42 cellular contexts compared by ENCODE assay signal in genomic region chr17:10824874-10825273, GRCh38. TPM values are rescaled to one million over a fixed set of nuclear protein-coding genes. Genes with fewer than 3 reads are reported as not detected.
"Had no signal": no experiment of that assay in that cellular context is flagged by ENCODE, and none has a peak within 500 bp of the region (broad histone marks: within the 10 kb centered on the region; RNA-seq: fewer than 3 reads in every experiment).

No MANE protein-coding gene starts in this region.

- H3K4me1 Mint-ChIP-seq: activated naive CD4-positive, alpha-beta T cell treated with anti-CD3 and anti-CD28 coated beads, Interleukin-2, amount 10 ng/mL, durations not matched to agents 7 days and 5 days; activated naive CD4-positive, alpha-beta T cell treated with anti-CD3 and anti-CD28 coated beads, Interleukin-2, amount 50 U/mL, for 24 hours; activated naive CD8-positive, alpha-beta T cell treated with anti-CD3 and anti-CD28 coated beads, Interleukin-2, amount 10 ng/mL, durations not matched to agents 7 days and 5 days; activated naive CD8-positive, alpha-beta T cell treated with anti-CD3 and anti-CD28 coated beads, Interleukin-2, amount 50 U/mL, for 24 hours; activated T-helper 17 cell treated with anti-CD3 and anti-CD28 coated beads, Interleukin-2, amount 50 U/mL, for 72 hours; central memory CD8-positive, alpha-beta T cell had no signal

- H3K9me3 Mint-ChIP-seq: activated naive CD4-positive, alpha-beta T cell treated with anti-CD3 and anti-CD28 coated beads for 36 hours; activated naive CD4-positive, alpha-beta T cell treated with anti-CD3 and anti-CD28 coated beads, Interleukin-2, amount 10 ng/mL, durations not matched to agents 7 days and 5 days; activated naive CD4-positive, alpha-beta T cell treated with anti-CD3 and anti-CD28 coated beads, Interleukin-2, amount 50 U/mL, for 24 hours; activated naive CD4-positive, alpha-beta T cell treated with anti-CD3 and anti-CD28 coated beads, Interleukin-2, amount 50 U/mL, for 72 hours; activated naive CD8-positive, alpha-beta T cell treated with anti-CD3 and anti-CD28 coated beads for 36 hours; activated naive CD8-positive, alpha-beta T cell treated with anti-CD3 and anti-CD28 coated beads, Interleukin-2, amount 10 ng/mL, durations not matched to agents 7 days and 5 days; activated naive CD8-positive, alpha-beta T cell treated with anti-CD3 and anti-CD28 coated beads, Interleukin-2, amount 50 U/mL, for 24 hours; activated T-cell treated with anti-CD3 and anti-CD28 coated beads, Interleukin-2, amount 50 U/mL, for 24 hours; activated T-cell treated with anti-CD3 and anti-CD28 coated beads, Interleukin-2, amount 50 U/mL, for 4 hours; activated T-cell treated with anti-CD3 and anti-CD28 coated beads, Interleukin-2, amount 50 U/mL, for 72 hours; activated T-helper 1 cell treated with anti-CD3 and anti-CD28 coated beads, Interleukin-12 subunit alpha, Interleukin-12 subunit beta, Interleukin-2, Interleukin-4 antibody, amounts not matched to agents 30 ng/mL and 10 ng/mL and 1 ng/mL, durations not matched to agents 14 hours and 24 hours and 36 hours; activated T-helper 17 cell treated with anti-CD3 and anti-CD28 coated beads, Interleukin-2, amount 50 U/mL, for 72 hours; activated T-helper 2 cell treated with anti-CD3 and anti-CD28 coated beads, Interferon-gamma antibody, Interleukin-2, Interleukin-4, amounts not matched to agents 10 μg/mL and 5 μg/mL and 100 μg/mL, durations not matched to agents 14 hours and 24 hours and 36 hours; central memory CD8-positive, alpha-beta T cell had no signal

- H3K27ac Mint-ChIP-seq: activated naive CD4-positive, alpha-beta T cell treated with anti-CD3 and anti-CD28 coated beads for 36 hours; activated naive CD4-positive, alpha-beta T cell treated with anti-CD3 and anti-CD28 coated beads, Interleukin-2, amount 10 ng/mL, durations not matched to agents 7 days and 5 days; activated naive CD4-positive, alpha-beta T cell treated with anti-CD3 and anti-CD28 coated beads, Interleukin-2, amount 50 U/mL, for 24 hours; activated naive CD4-positive, alpha-beta T cell treated with anti-CD3 and anti-CD28 coated beads, Interleukin-2, amount 50 U/mL, for 72 hours; activated naive CD8-positive, alpha-beta T cell; activated naive CD8-positive, alpha-beta T cell treated with anti-CD3 and anti-CD28 coated beads for 36 hours; activated naive CD8-positive, alpha-beta T cell treated with anti-CD3 and anti-CD28 coated beads, Interleukin-2, amount 10 ng/mL, durations not matched to agents 7 days and 5 days; activated naive CD8-positive, alpha-beta T cell treated with anti-CD3 and anti-CD28 coated beads, Interleukin-2, amount 50 U/mL, for 24 hours; activated T-cell treated with anti-CD3 and anti-CD28 coated beads, Interleukin-2, amount 50 U/mL, for 24 hours; activated T-cell treated with anti-CD3 and anti-CD28 coated beads, Interleukin-2, amount 50 U/mL, for 72 hours; activated T-helper 1 cell treated with anti-CD3 and anti-CD28 coated beads, Interleukin-12 subunit alpha, Interleukin-12 subunit beta, Interleukin-2, Interleukin-4 antibody, amounts not matched to agents 30 ng/mL and 10 ng/mL and 1 ng/mL, durations not matched to agents 14 hours and 24 hours and 36 hours; activated T-helper 17 cell treated with anti-CD3 and anti-CD28 coated beads, Interleukin-2, amount 50 U/mL, for 72 hours; activated T-helper 2 cell treated with anti-CD3 and anti-CD28 coated beads, Interferon-gamma antibody, Interleukin-2, Interleukin-4, amounts not matched to agents 10 μg/mL and 5 μg/mL and 100 μg/mL, durations not matched to agents 14 hours and 24 hours and 36 hours; brain had no signal

- H3K27me3 Mint-ChIP-seq: activated naive CD8-positive, alpha-beta T cell; activated naive CD8-positive, alpha-beta T cell treated with anti-CD3 and anti-CD28 coated beads for 36 hours had no signal

- H3K36me3 ChIP-seq: adrenal gland, ascending aorta, brain microvascular endothelial cell, breast epithelium, cardiac muscle cell had no signal

- H3K4me3 Mint-ChIP-seq: activated naive CD4-positive, alpha-beta T cell treated with anti-CD3 and anti-CD28 coated beads for 36 hours; activated naive CD4-positive, alpha-beta T cell treated with anti-CD3 and anti-CD28 coated beads, Interleukin-2, amount 10 ng/mL, durations not matched to agents 7 days and 5 days; activated naive CD4-positive, alpha-beta T cell treated with anti-CD3 and anti-CD28 coated beads, Interleukin-2, amount 50 U/mL, for 24 hours; activated naive CD8-positive, alpha-beta T cell; activated naive CD8-positive, alpha-beta T cell treated with anti-CD3 and anti-CD28 coated beads for 36 hours; activated naive CD8-positive, alpha-beta T cell treated with anti-CD3 and anti-CD28 coated beads, Interleukin-2, amount 10 ng/mL, durations not matched to agents 7 days and 5 days; activated naive CD8-positive, alpha-beta T cell treated with anti-CD3 and anti-CD28 coated beads, Interleukin-2, amount 50 U/mL, for 24 hours; activated T-cell treated with anti-CD3 and anti-CD28 coated beads, Interleukin-2, amount 50 U/mL, for 24 hours; activated T-cell treated with anti-CD3 and anti-CD28 coated beads, Interleukin-2, amount 50 U/mL, for 4 hours; activated T-cell treated with anti-CD3 and anti-CD28 coated beads, Interleukin-2, amount 50 U/mL, for 72 hours; activated T-helper 1 cell treated with anti-CD3 and anti-CD28 coated beads, Interleukin-12 subunit alpha, Interleukin-12 subunit beta, Interleukin-2, Interleukin-4 antibody, amounts not matched to agents 30 ng/mL and 10 ng/mL and 1 ng/mL, durations not matched to agents 14 hours and 24 hours and 36 hours; activated T-helper 17 cell treated with anti-CD3 and anti-CD28 coated beads, Interleukin-2, amount 50 U/mL, for 72 hours; brain; central memory CD8-positive, alpha-beta T cell had no signal

- DNase-seq: activated effector memory CD4-positive, alpha-beta T cell treated with anti-CD3 and anti-CD28 coated beads, Interleukin-2, amount 50 U/mL, for 16 hours; activated effector memory CD4-positive, alpha-beta T cell treated with Interleukin-2 at 50 U/mL for 16 hours; activated gamma-delta T cell; activated gamma-delta T cell treated with Interleukin-2 at 50 U/mL for 16 hours; activated naive CD4-positive, alpha-beta T cell; activated naive CD4-positive, alpha-beta T cell treated with anti-CD3 and anti-CD28 coated beads for 36 hours; activated naive CD4-positive, alpha-beta T cell treated with anti-CD3 and anti-CD28 coated beads, Interleukin-2, amount 10 ng/mL, durations not matched to agents 7 days and 5 days; activated naive CD4-positive, alpha-beta T cell treated with anti-CD3 and anti-CD28 coated beads, Interleukin-2, amount 50 U/mL, for 16 hours; activated naive CD4-positive, alpha-beta T cell treated with Interleukin-2 at 50 U/mL for 16 hours; activated naive CD8-positive, alpha-beta T cell treated with anti-CD3 and anti-CD28 coated beads for 36 hours; activated naive CD8-positive, alpha-beta T cell treated with anti-CD3 and anti-CD28 coated beads, Interleukin-2, amount 10 ng/mL, durations not matched to agents 7 days and 5 days; activated naive CD8-positive, alpha-beta T cell treated with anti-CD3 and anti-CD28 coated beads, Interleukin-2, amount 50 U/mL, for 24 hours; activated T-cell treated with anti-CD3 and anti-CD28 coated beads for 4 hours; activated T-cell treated with anti-CD3 and anti-CD28 coated beads, Interleukin-2, amount 50 U/mL, for 1 hour; activated T-cell treated with anti-CD3 and anti-CD28 coated beads, Interleukin-2, amount 50 U/mL, for 24 hours; activated T-cell treated with anti-CD3 and anti-CD28 coated beads, Interleukin-2, amount 50 U/mL, for 4 hours; activated T-cell treated with anti-CD3 and anti-CD28 coated beads, Interleukin-2, amount 50 U/mL, for 48 hours; activated T-cell treated with anti-CD3 and anti-CD28 coated beads, Interleukin-2, amount 50 U/mL, for 72 hours; adrenal gland; amniotic stem cell; amygdala; anterior cingulate cortex; aorta; body of pancreas; brain microvascular endothelial cell; caudate nucleus; central memory CD4-positive, alpha-beta T cell; cerebellar nuclear complex had no signal

- H3K27me3 ChIP-seq: adrenal gland, ascending aorta, body of pancreas, brain microvascular endothelial cell, cardiac muscle cell had no signal

- H3K4me3 ChIP-seq: adrenal gland, ascending aorta, body of pancreas, breast epithelium, cardiac muscle cell had no signal

- H3K4me1 ChIP-seq: ascending aorta, breast epithelium had no signal

- ATAC-seq: activated naive CD4-positive, alpha-beta T cell treated with anti-CD3 and anti-CD28 coated beads, Interleukin-2, amount 50 U/mL, for 72 hours; activated naive CD8-positive, alpha-beta T cell treated with anti-CD3 and anti-CD28 coated beads, Interleukin-2, amount 50 U/mL, for 24 hours; activated T-cell treated with anti-CD3 and anti-CD28 coated beads, Interleukin-2, amount 50 U/mL, for 4 hours; activated T-cell treated with anti-CD3 and anti-CD28 coated beads, Interleukin-2, amount 50 U/mL, for 72 hours; activated T-helper 17 cell treated with anti-CD3 and anti-CD28 coated beads, Interleukin-2, amount 50 U/mL, for 72 hours; body of pancreas had no signal

- H3K27ac ChIP-seq: adrenal gland, ascending aorta, body of pancreas, brain microvascular endothelial cell, breast epithelium, cardiac muscle cell had no signal

- H3K9me3 ChIP-seq: adrenal gland, ascending aorta, body of pancreas, breast epithelium had no signal

RNA-seq across cellular contexts. Expression of gene PIRT, which starts 13.0 kb away (rescaled TPM):
- total RNA-seq: activated naive CD4-positive, alpha-beta T cell treated with anti-CD3 and anti-CD28 coated beads for 36 hours; activated naive CD4-positive, alpha-beta T cell treated with anti-CD3 and anti-CD28 coated beads, Interleukin-2, amount 50 U/mL, for 72 hours; activated naive CD8-positive, alpha-beta T cell treated with anti-CD3 and anti-CD28 coated beads for 36 hours; activated naive CD8-positive, alpha-beta T cell treated with anti-CD3 and anti-CD28 coated beads, Interleukin-2, amount 10 ng/mL, durations not matched to agents 7 days and 5 days; activated T-cell treated with anti-CD3 and anti-CD28 coated beads, Interleukin-2, amount 50 U/mL, for 4 hours; activated T-cell treated with anti-CD3 and anti-CD28 coated beads, Interleukin-2, amount 50 U/mL, for 72 hours; activated T-helper 1 cell treated with anti-CD3 and anti-CD28 coated beads, Interleukin-12 subunit alpha, Interleukin-12 subunit beta, Interleukin-2, Interleukin-4 antibody, amounts not matched to agents 30 ng/mL and 10 ng/mL and 1 ng/mL, durations not matched to agents 14 hours and 24 hours and 36 hours; activated T-helper 17 cell treated with anti-CD3 and anti-CD28 coated beads, Interleukin-2, amount 50 U/mL, for 72 hours; activated T-helper 2 cell treated with anti-CD3 and anti-CD28 coated beads, Interferon-gamma antibody, Interleukin-2, Interleukin-4, amounts not matched to agents 10 μg/mL and 5 μg/mL and 100 μg/mL, durations not matched to agents 14 hours and 24 hours and 36 hours; ascending aorta; astrocyte; bronchial epithelial cell; cardiac muscle cell; cardiac septum had no signal

RNA-seq across cellular contexts. Expression of gene TMEM238L, which starts 21.0 kb away (rescaled TPM):
- total RNA-seq: activated naive CD4-positive, alpha-beta T cell treated with anti-CD3 and anti-CD28 coated beads for 36 hours; activated naive CD4-positive, alpha-beta T cell treated with anti-CD3 and anti-CD28 coated beads, Interleukin-2, amount 50 U/mL, for 72 hours; activated naive CD8-positive, alpha-beta T cell treated with anti-CD3 and anti-CD28 coated beads for 36 hours; activated naive CD8-positive, alpha-beta T cell treated with anti-CD3 and anti-CD28 coated beads, Interleukin-2, amount 10 ng/mL, durations not matched to agents 7 days and 5 days; activated T-cell treated with anti-CD3 and anti-CD28 coated beads, Interleukin-2, amount 50 U/mL, for 4 hours; activated T-cell treated with anti-CD3 and anti-CD28 coated beads, Interleukin-2, amount 50 U/mL, for 72 hours; activated T-helper 1 cell treated with anti-CD3 and anti-CD28 coated beads, Interleukin-12 subunit alpha, Interleukin-12 subunit beta, Interleukin-2, Interleukin-4 antibody, amounts not matched to agents 30 ng/mL and 10 ng/mL and 1 ng/mL, durations not matched to agents 14 hours and 24 hours and 36 hours; activated T-helper 17 cell treated with anti-CD3 and anti-CD28 coated beads, Interleukin-2, amount 50 U/mL, for 72 hours; activated T-helper 2 cell treated with anti-CD3 and anti-CD28 coated beads, Interferon-gamma antibody, Interleukin-2, Interleukin-4, amounts not matched to agents 10 μg/mL and 5 μg/mL and 100 μg/mL, durations not matched to agents 14 hours and 24 hours and 36 hours; aorta; ascending aorta; astrocyte; body of pancreas; bronchial epithelial cell; cardiac muscle cell; cardiac septum had no signal
